In genomic region chr9:93023521-93023815, GRCh38 we compare ENCODE assay signal across 28 cellular contexts. TPM values are rescaled to one million over a fixed set of nuclear protein-coding genes. Genes with fewer than 3 reads are reported as not detected.
DNase-seq lines count a peak whose midpoint lies in the region; ATAC-seq and TF ChIP-seq lines count a peak whose summit lies in the region.
"Had no signal": no experiment of that assay in that cellular context is flagged by ENCODE, and none has a peak within 500 bp of the region (broad histone marks: within the 10 kb centered on the region; RNA-seq: fewer than 3 reads in every experiment).

No MANE protein-coding gene starts in this region.

- no peak overlapping the region for H3K27ac ChIP-seq in CD4-positive, alpha-beta memory T cell (ENCODE audit: low read depth, low read length)
- H3K27ac ChIP-seq: breast epithelium, C4-2B, colonic mucosa, left ventricle myocardium inferior had no signal

- peaks cover 76% of the 10 kb centered on the region for H3K4me1 ChIP-seq in CD4-positive, alpha-beta memory T cell (ENCODE audit: insufficient read depth, low read length)
- H3K4me1 ChIP-seq: breast epithelium, colonic mucosa, left ventricle myocardium inferior had no signal

- CTCF ChIA-PET in activated naive CD4-positive, alpha-beta T cell treated with anti-CD3 and anti-CD28 coated beads for 36 hours (lab: Charles Lee) = interaction anchor here (3.8 kb wide), 1 partner anchor 20 kb away, joined by 27 read pairs; no protein-coding TSS in a partner anchor
- CTCF ChIA-PET in CD4-positive, alpha-beta memory T cell (lab: Charles Lee; ENCODE audit: partially characterized antibody) = interaction anchor here (1.6 to 3.5 kb wide), 2 partner anchors 19 to 67 kb away, joined by 10 to 29 read pairs; no protein-coding TSS in a partner anchor
- CTCF ChIA-PET in activated CD8-positive, alpha-beta T cell treated with anti-CD3 and anti-CD28 coated beads, Interleukin-2, amount 10 ng/mL, durations not matched to agents 7 days and 5 days (lab: Charles Lee) = interaction anchor here (4.1 kb wide), 1 partner anchor 21 kb away, joined by 35 read pairs; no protein-coding TSS in a partner anchor
- CTCF ChIA-PET in WTC11 (lab: Charles Lee) = interaction anchor here (0.7 to 1.0 kb wide), 2 partner anchors 20 to 140 kb away, joined by 4 read pairs; no protein-coding TSS in a partner anchor

- intact Hi-C loops in activated naive CD4-positive, alpha-beta T cell treated with anti-CD3 and anti-CD28 coated beads for 36 hours (cut with micrococcal nuclease) = no loop called here
- intact Hi-C loops in CD4-positive, alpha-beta memory T cell (cut with micrococcal nuclease) = no loop called here

- H3K4me1 Mint-ChIP-seq in activated naive CD4-positive, alpha-beta T cell treated with anti-CD3 and anti-CD28 coated beads for 36 hours (ENCODE audit: low read depth) = peaks cover 85% of the 10 kb centered on the region
- peaks cover 43 to 97% (median 73%) of the 10 kb centered on the region in 4 donors for H3K4me1 Mint-ChIP-seq in CD4-positive, alpha-beta memory T cell
- peaks cover 87% of the 10 kb centered on the region for H3K4me1 Mint-ChIP-seq in activated CD8-positive, alpha-beta T cell treated with anti-CD3 and anti-CD28 coated beads, Interleukin-2, amount 10 ng/mL, durations not matched to agents 7 days and 5 days (ENCODE audit: low read depth)
- peaks cover 42% of the 10 kb centered on the region for H3K4me1 Mint-ChIP-seq in stimulated activated effector memory CD8-positive, alpha-beta T cell treated with anti-CD3 and anti-CD28 coated beads, Interleukin-12 subunit alpha, Interleukin-12 subunit beta, amount 100 ng/mL, for 72 hours
- H3K4me1 Mint-ChIP-seq in HFFc6 (ENCODE audit: low read depth) (no peaks in the 10 kb centered on the region), WTC11 (peaks cover 16% of the 10 kb centered on the region)

- H3K36me3 Mint-ChIP-seq in activated naive CD4-positive, alpha-beta T cell treated with anti-CD3 and anti-CD28 coated beads for 36 hours (ENCODE audit: low read depth) = peaks cover 28% of the 10 kb centered on the region
- peaks cover 68 to 84% of the 10 kb centered on the region in 2 donors for H3K36me3 Mint-ChIP-seq in CD4-positive, alpha-beta memory T cell
- H3K36me3 Mint-ChIP-seq in activated CD8-positive, alpha-beta T cell treated with anti-CD3 and anti-CD28 coated beads, Interleukin-2, amount 10 ng/mL, durations not matched to agents 7 days and 5 days (ENCODE audit: low read depth) = peaks cover 76% of the 10 kb centered on the region
- H3K36me3 Mint-ChIP-seq in stimulated activated effector memory CD8-positive, alpha-beta T cell treated with anti-CD3 and anti-CD28 coated beads, Interleukin-12 subunit alpha, Interleukin-12 subunit beta, amount 100 ng/mL, for 72 hours = peaks cover 87% of the 10 kb centered on the region
- no peaks in the 10 kb centered on the region for H3K36me3 Mint-ChIP-seq in HFFc6 (ENCODE audit: low read depth)
- H3K36me3 Mint-ChIP-seq in WTC11 = no peaks in the 10 kb centered on the region

- ATAC-seq in activated CD8-positive, alpha-beta T cell treated with anti-CD3 and anti-CD28 coated beads, Interleukin-2, amount 10 ng/mL, durations not matched to agents 7 days and 5 days = no peak
- ATAC-seq in stimulated activated effector memory CD8-positive, alpha-beta T cell treated with anti-CD3 and anti-CD28 coated beads, Interleukin-12 subunit alpha, Interleukin-12 subunit beta, amount 100 ng/mL, for 72 hours = no peak
- ATAC-seq in WTC11 (no peak), GM21717 (IDR thresholded peaks at IDR 0.05; ENCODE audit: unreplicated experiment) (no peak)
- ATAC-seq: GM12878, HepG2 had no signal

- H3K27ac Mint-ChIP-seq in activated naive CD4-positive, alpha-beta T cell treated with anti-CD3 and anti-CD28 coated beads for 36 hours = peak overlapping the region; percentile 93
- peak overlapping the region; percentile 70 to 97 (median 89) for H3K27ac Mint-ChIP-seq in CD4-positive, alpha-beta memory T cell
- peak overlapping the region; percentile 76 for H3K27ac Mint-ChIP-seq in activated CD8-positive, alpha-beta T cell treated with anti-CD3 and anti-CD28 coated beads, Interleukin-2, amount 10 ng/mL, durations not matched to agents 7 days and 5 days
- peak overlapping the region; percentile 94 for H3K27ac Mint-ChIP-seq in stimulated activated effector memory CD8-positive, alpha-beta T cell treated with anti-CD3 and anti-CD28 coated beads, Interleukin-12 subunit alpha, Interleukin-12 subunit beta, amount 100 ng/mL, for 72 hours
- H3K27ac Mint-ChIP-seq in HFFc6 (no peak overlapping the region), WTC11 (no peak overlapping the region)

- no peaks in the 10 kb centered on the region for H3K27me3 Mint-ChIP-seq in activated naive CD4-positive, alpha-beta T cell treated with anti-CD3 and anti-CD28 coated beads for 36 hours (ENCODE audit: low read depth)
- no peaks in the 10 kb centered on the region for H3K27me3 Mint-ChIP-seq in CD4-positive, alpha-beta memory T cell
- no peaks in the 10 kb centered on the region for H3K27me3 Mint-ChIP-seq in activated CD8-positive, alpha-beta T cell treated with anti-CD3 and anti-CD28 coated beads, Interleukin-2, amount 10 ng/mL, durations not matched to agents 7 days and 5 days (ENCODE audit: low read depth)
- peaks cover 31% of the 10 kb centered on the region for H3K27me3 Mint-ChIP-seq in HFFc6 (ENCODE audit: insufficient read depth)
- no peaks in the 10 kb centered on the region; the same call in 1 of the 2 replicates for H3K27me3 Mint-ChIP-seq in WTC11 (ENCODE audit: low read depth)

- no peaks in the 10 kb centered on the region for H3K27me3 ChIP-seq in CD4-positive, alpha-beta memory T cell (ENCODE audit: insufficient read depth, low read length)
- H3K27me3 ChIP-seq: breast epithelium, colonic mucosa had no signal

- no peak overlapping the region for H3K4me3 Mint-ChIP-seq in activated naive CD4-positive, alpha-beta T cell treated with anti-CD3 and anti-CD28 coated beads for 36 hours
- peak overlapping the region in 2 of 8 donors; percentile 17 to 35 for H3K4me3 Mint-ChIP-seq in CD4-positive, alpha-beta memory T cell
- H3K4me3 Mint-ChIP-seq in activated CD8-positive, alpha-beta T cell treated with anti-CD3 and anti-CD28 coated beads, Interleukin-2, amount 10 ng/mL, durations not matched to agents 7 days and 5 days = no peak overlapping the region
- H3K4me3 Mint-ChIP-seq in stimulated activated effector memory CD8-positive, alpha-beta T cell treated with anti-CD3 and anti-CD28 coated beads, Interleukin-12 subunit alpha, Interleukin-12 subunit beta, amount 100 ng/mL, for 72 hours = no peak overlapping the region
- no peak overlapping the region for H3K4me3 Mint-ChIP-seq in HFFc6
- no peak overlapping the region for H3K4me3 Mint-ChIP-seq in WTC11

- DNase-seq in activated naive CD4-positive, alpha-beta T cell treated with anti-CD3 and anti-CD28 coated beads for 36 hours = no peak
- no peak for DNase-seq in activated naive CD4-positive, alpha-beta T cell treated with anti-CD3 and anti-CD28 coated beads, Interleukin-2, amount 50 U/mL, for 16 hours
- DNase-seq in CD4-positive, alpha-beta memory T cell = peak in 1 of 5 donors; percentile 25
- no peak for DNase-seq in activated CD8-positive, alpha-beta T cell treated with anti-CD3 and anti-CD28 coated beads, Interleukin-2, amount 10 ng/mL, durations not matched to agents 7 days and 5 days
- DNase-seq in stimulated activated effector memory CD8-positive, alpha-beta T cell treated with anti-CD3 and anti-CD28 coated beads, Interleukin-12 subunit alpha, Interleukin-12 subunit beta, amount 100 ng/mL, for 72 hours (ENCODE audit: low spot score in 2 of 2) = no peak
- DNase-seq in HFFc6 (no peak), WTC11 (ENCODE audit: low spot score) (no peak)
- DNase-seq: activated CD4-positive, alpha-beta T cell treated with anti-CD3 and anti-CD28 coated beads for 1 hour; activated CD8-positive, alpha-beta memory T cell treated with anti-CD3 and anti-CD28 coated beads, Interleukin-2, amount 50 U/mL, for 48 hours; activated effector memory CD4-positive, alpha-beta T cell treated with Interleukin-2 at 50 U/mL for 16 hours; colonic mucosa; DMS 273 treated with DMSO at 0.1 percent for 48 hours; effector CD8-positive, alpha-beta T cell; EL; erythroblast; islet precursor cell; Kasumi-1; left ventricle myocardium inferior; NCI-H146; NCI-H2107; NCI-H446 treated with DMSO at 0.1 percent for 48 hours; RPMI8226; trophoblast cell had no signal

- no peaks in the 10 kb centered on the region for H3K9me3 ChIP-seq in CD4-positive, alpha-beta memory T cell (ENCODE audit: control insufficient read depth in 1 of 2, low read length in 2 of 2)
- H3K9me3 ChIP-seq: breast epithelium, colonic mucosa, left ventricle myocardium inferior had no signal

- no peak for TF ChIP-seq CTCF in HFFc6 (IDR thresholded peaks at IDR 0.05)
- TF ChIP-seq CTCF in WTC11 (IDR thresholded peaks at IDR 0.05) = no peak

- H3K9me3 Mint-ChIP-seq in activated naive CD4-positive, alpha-beta T cell treated with anti-CD3 and anti-CD28 coated beads for 36 hours = no peaks in the 10 kb centered on the region
- no peaks in the 10 kb centered on the region for H3K9me3 Mint-ChIP-seq in CD4-positive, alpha-beta memory T cell
- no peaks in the 10 kb centered on the region for H3K9me3 Mint-ChIP-seq in activated CD8-positive, alpha-beta T cell treated with anti-CD3 and anti-CD28 coated beads, Interleukin-2, amount 10 ng/mL, durations not matched to agents 7 days and 5 days (ENCODE audit: insufficient read depth)
- H3K9me3 Mint-ChIP-seq in stimulated activated effector memory CD8-positive, alpha-beta T cell treated with anti-CD3 and anti-CD28 coated beads, Interleukin-12 subunit alpha, Interleukin-12 subunit beta, amount 100 ng/mL, for 72 hours = no peaks in the 10 kb centered on the region
- H3K9me3 Mint-ChIP-seq in HFFc6 (no peaks in the 10 kb centered on the region), WTC11 (no peaks in the 10 kb centered on the region)

- peaks cover 66% of the 10 kb centered on the region for H3K36me3 ChIP-seq in CD4-positive, alpha-beta memory T cell (ENCODE audit: insufficient read depth, low read length)
- H3K36me3 ChIP-seq: breast epithelium, colonic mucosa, left ventricle myocardium inferior had no signal

- H3K4me3 ChIP-seq in CD4-positive, alpha-beta memory T cell (ENCODE audit: low read length in 2 of 2) = no peak overlapping the region
- H3K4me3 ChIP-seq: breast epithelium, colonic mucosa, GM12878, left ventricle myocardium inferior had no signal

- POLR2A ChIA-PET in CD4-positive, alpha-beta memory T cell (lab: Charles Lee; ENCODE audit: partially characterized antibody) = interaction anchor here (1.2 to 23.8 kb wide), 6 partner anchors 4 to 60 kb away, joined by 3 to 654 read pairs (median 163); partner anchors contain the start of gene SUSD3
- POLR2A ChIA-PET in activated CD8-positive, alpha-beta T cell treated with anti-CD3 and anti-CD28 coated beads, Interleukin-2, amount 10 ng/mL, durations not matched to agents 7 days and 5 days (lab: Charles Lee) = no interaction called here
- POLR2A ChIA-PET in WTC11 (lab: Charles Lee) = no interaction called here

RNA-seq across cellular contexts. Expression of gene SUSD3, which starts 35.0 kb away (rescaled TPM):
- 10 to 100 TPM; 62.7 to 68.3 TPM for total RNA-seq in activated naive CD4-positive, alpha-beta T cell treated with anti-CD3 and anti-CD28 coated beads for 36 hours
- 10 to 100 TPM; 58.3 to 63.7 TPM for total RNA-seq in CD4-positive, alpha-beta memory T cell
- polyA plus RNA-seq in CD4-positive, alpha-beta memory T cell = 100 to 1,000 TPM; 149 to 199 TPM
- 10 to 100 TPM; 57.9 to 59.6 TPM for total RNA-seq in activated CD8-positive, alpha-beta T cell treated with anti-CD3 and anti-CD28 coated beads, Interleukin-2, amount 10 ng/mL, durations not matched to agents 7 days and 5 days
- total RNA-seq in HFFc6 (2021; fragmentation: NEBNext Ultra II Directional; extraction: Animal tissue kit (Norgen Biotek cat#: 25700)) = under 1 TPM in 2 of 6 experiments, not detected in 4; 0.28 to 0.76 TPM
- total RNA-seq in WTC11 (2021) = 11.5 to 13.2 TPM (median 11.9 TPM) in 3 replicates

Comparison
In these comparisons a context has a peak if more than half of its experiments do, and no peak if none do; other contexts are left out.
1. H3K27ac Mint-ChIP-seq: peak in activated naive CD4-positive, alpha-beta T cell treated with anti-CD3 and anti-CD28 coated beads for 36 hours (single experiment), CD4-positive, alpha-beta memory T cell (7 of 7), activated CD8-positive, alpha-beta T cell treated with anti-CD3 and anti-CD28 coated beads, Interleukin-2, amount 10 ng/mL, durations not matched to agents 7 days and 5 days (single experiment) and stimulated activated effector memory CD8-positive, alpha-beta T cell treated with anti-CD3 and anti-CD28 coated beads, Interleukin-12 subunit alpha, Interleukin-12 subunit beta, amount 100 ng/mL, for 72 hours (single experiment); none in HFFc6 (single experiment) and WTC11 (single experiment).